20 cellular contexts compared by ENCODE assay signal in the genomic region with DNA sequence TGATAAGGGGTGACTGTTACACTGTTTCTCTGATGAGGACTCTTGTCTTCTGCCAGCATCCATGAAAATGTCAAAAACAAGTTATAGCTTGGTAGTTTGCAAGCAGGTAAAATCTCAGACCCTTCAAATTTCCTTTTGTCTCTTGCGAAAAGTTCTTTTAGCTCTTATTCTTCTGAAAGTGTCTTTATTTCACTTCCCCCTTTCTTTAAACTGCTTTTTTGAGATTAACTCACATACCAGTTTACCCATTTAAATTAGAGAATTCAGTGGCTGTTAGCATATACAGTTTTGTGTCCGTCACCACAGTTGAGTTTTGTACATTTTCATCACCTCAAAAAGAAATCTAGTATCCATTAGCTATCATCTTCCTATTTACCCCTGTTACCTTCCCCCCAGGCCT.
DNase-seq lines count a peak whose midpoint lies in the region; ATAC-seq, FAIRE-seq and TF ChIP-seq lines count a peak whose summit lies in the region.
"Had no signal": no experiment of that assay in that cellular context is flagged by ENCODE, and none has a peak within 500 bp of the region (broad histone marks: within the 10 kb centered on the region; RNA-seq: fewer than 3 reads in every experiment).

No MANE protein-coding gene starts in this region.

- no peaks in the 10 kb centered on the region for H3K27me3 Mint-ChIP-seq in naive B cell
- no peaks in the 10 kb centered on the region for H3K27me3 Mint-ChIP-seq in endodermal cell (ENCODE audit: insufficient read depth)
- H3K27me3 Mint-ChIP-seq: CD8-positive, alpha-beta memory T cell had no signal

- H4K20me1 ChIP-seq in DOHH2 (ENCODE audit: control insufficient read depth, insufficient read depth, low read depth, low read length), result peaks cover 23% of the 10 kb centered on the region; the same call in 1 of the 2 replicates

- H3K9me3 Mint-ChIP-seq in naive B cell (peaks cover 0 to 6% (median 3%) of the 10 kb centered on the region in 7 donors), endodermal cell (no peaks in the 10 kb centered on the region)
- H3K9me3 Mint-ChIP-seq: CD8-positive, alpha-beta memory T cell; HFFc6 had no signal

- H3K4me2 ChIP-seq in DOHH2 (ENCODE audit: low read length), result peak overlapping the region; percentile 28; the same call in 1 of the 2 replicates

- H3K36me3 ChIP-seq in DOHH2 (ENCODE audit: control insufficient read depth, low read length) (no peaks in the 10 kb centered on the region), endodermal cell (ENCODE audit: control insufficient read depth, insufficient read depth, low read length) (no peaks in the 10 kb centered on the region)
- H3K36me3 ChIP-seq: SJCRH30 had no signal

- TF ChIP-seq CTCF in DOHH2 (IDR thresholded peaks at IDR 0.05; ENCODE audit: low read depth, low read length, poor library complexity, severe bottlenecking), result no peak
- no peak for TF ChIP-seq CTCF in endodermal cell (conservative IDR thresholded peaks at IDR 0.05)

- H3K27me3 ChIP-seq in DOHH2 (ENCODE audit: control insufficient read depth, low read length) (no peaks in the 10 kb centered on the region), endodermal cell (ENCODE audit: control insufficient read depth, insufficient read depth, low read length, poor library complexity, severe bottlenecking) (no peaks in the 10 kb centered on the region)
- H3K27me3 ChIP-seq: SJCRH30 had no signal

- no peak for FAIRE-seq in urothelium cell line (lab: Jason Lieb, UNC)
- FAIRE-seq: HepG2 had no signal

- H3F3A ChIP-seq in DOHH2 (ENCODE audit: control insufficient read depth, insufficient read depth), result no peaks in the 10 kb centered on the region

- H3K4me1 Mint-ChIP-seq in naive B cell, result peaks cover 74 to 82% (median 79%) of the 10 kb centered on the region in 3 donors
- peaks cover 33% of the 10 kb centered on the region for H3K4me1 Mint-ChIP-seq in endodermal cell

- H3K4me3 ChIP-seq in DOHH2 (ENCODE audit: low read length) (no peak overlapping the region), endodermal cell (ENCODE audit: low read length) (no peak overlapping the region)
- H3K4me3 ChIP-seq: SJCRH30 had no signal

- H3K79me2 ChIP-seq in DOHH2 (ENCODE audit: control insufficient read depth, low read length), result peaks cover 96% of the 10 kb centered on the region

- no peak overlapping the region for H3K27ac ChIP-seq in DOHH2 (ENCODE audit: low read depth, low read length)
- no peak overlapping the region for H3K27ac ChIP-seq in endodermal cell (ENCODE audit: low read depth, low read length)
- H3K27ac ChIP-seq: SJCRH30 had no signal

- H3K27ac Mint-ChIP-seq in naive B cell, result peak overlapping the region; percentile 2 to 77 (median 59)
- no peak overlapping the region for H3K27ac Mint-ChIP-seq in endodermal cell
- H3K27ac Mint-ChIP-seq: CD8-positive, alpha-beta memory T cell; HFFc6 had no signal

- no peak overlapping the region for H3K9ac ChIP-seq in endodermal cell (ENCODE audit: extremely low read depth, low read length, poor library complexity, severe bottlenecking)

- DNase-seq in NOMO-1 treated with dmso at 0.1 percent for 144 hours (lab: John Stamatoyannopoulos, UW; ENCODE audit: unreplicated experiment) (peak; percentile 11), naive B cell (no peak), urothelium cell line (ENCODE audit: low spot score) (no peak), endodermal cell (no peak)
- DNase-seq: AML-193; CD8-positive, alpha-beta memory T cell; GOT3; HFFc6; Karpas-422; MM.1S; NCI-H1417 treated with DMSO at 0.1 percent for 48 hours; NCI-H2029 treated with DMSO at 0.1 percent for 48 hours; NCI-H2227 treated with DMSO at 0.1 percent for 48 hours; NCI-H524 treated with DMSO at 0.1 percent for 48 hours; RPMI8226; SJCRH30 had no signal

- H3K9me2 ChIP-seq in DOHH2 (replicated peaks; ENCODE audit: control insufficient read depth, low read length), result no peaks in the 10 kb centered on the region

- ATAC-seq in GM18868 (IDR thresholded peaks at IDR 0.05; ENCODE audit: unreplicated experiment) (peak; percentile 46), naive B cell (ENCODE audit: low read depth in 2 of 2) (peak; percentile 27 to 30), esophagus mucosa (no peak)
- ATAC-seq: HepG2 had no signal

- WGBS in endodermal cell (ENCODE audit: insufficient coverage in 1 of 2, insufficient read length in 1 of 2), 2 experiments, result 94 to 100% methylated on average over 2 of the region's 2 CpGs

- H3K36me3 Mint-ChIP-seq in naive B cell (no peaks in the 10 kb centered on the region), endodermal cell (ENCODE audit: low read depth) (no peaks in the 10 kb centered on the region)
- H3K36me3 Mint-ChIP-seq: CD8-positive, alpha-beta memory T cell had no signal

- no peaks in the 10 kb centered on the region for H3K9me3 ChIP-seq in DOHH2 (ENCODE audit: control insufficient read depth, insufficient read depth, low read length)
- H3K9me3 ChIP-seq in endodermal cell (ENCODE audit: control insufficient read depth, low read length), result no peaks in the 10 kb centered on the region
- H3K9me3 ChIP-seq: SJCRH30 had no signal

- H3K4me3 Mint-ChIP-seq in naive B cell (peak overlapping the region; percentile 23 to 72 (median 49)), endodermal cell (no peak overlapping the region)
- H3K4me3 Mint-ChIP-seq: CD8-positive, alpha-beta memory T cell; HFFc6 had no signal

- H3K4me1 ChIP-seq in DOHH2 (ENCODE audit: control insufficient read depth, low read length), result peaks cover 22% of the 10 kb centered on the region
- peaks cover under 1% of the 10 kb centered on the region for H3K4me1 ChIP-seq in endodermal cell (ENCODE audit: control insufficient read depth, insufficient read depth, low read length)
